ENCODE assay signal across 16 cellular contexts in the genomic region with DNA sequence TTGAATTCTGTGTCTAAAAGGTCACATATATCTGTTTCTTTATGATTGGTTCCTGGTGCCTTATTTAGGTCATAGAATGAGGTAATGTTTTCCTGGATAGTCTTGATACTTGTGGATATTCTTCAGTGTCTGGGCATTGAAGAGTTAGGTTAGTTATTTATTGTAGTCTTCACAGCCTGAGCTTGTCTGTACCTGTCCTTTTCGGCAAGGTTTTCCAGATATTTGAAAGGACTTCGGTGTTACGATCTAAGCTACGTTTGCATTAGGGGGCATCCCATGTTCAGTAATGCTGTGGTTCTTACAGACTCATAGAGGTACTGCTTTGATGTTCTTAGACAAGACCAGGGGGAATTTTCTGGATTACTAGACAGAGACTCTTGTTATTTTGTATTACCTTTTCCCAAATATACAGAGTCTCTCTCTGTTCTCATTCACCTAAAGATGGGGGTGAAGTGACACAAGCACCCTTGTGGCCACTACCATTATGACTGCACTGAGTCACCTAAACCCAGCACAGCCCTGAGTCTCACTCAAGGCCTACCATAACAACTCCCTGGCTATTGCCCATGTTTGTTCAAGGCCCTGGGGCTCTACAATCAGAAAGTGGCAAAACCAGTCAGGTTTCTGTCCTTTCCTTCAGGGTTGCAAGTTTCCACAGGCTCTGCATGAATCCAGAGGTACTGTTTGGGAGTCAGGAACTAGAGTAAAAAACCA. TPM values are rescaled to one million over a fixed set of nuclear protein-coding genes. Genes with fewer than 3 reads are reported as not detected.
DNase-seq lines count a peak whose midpoint lies in the region; ATAC-seq and TF ChIP-seq lines count a peak whose summit lies in the region.
"Had no signal": no experiment of that assay in that cellular context is flagged by ENCODE, and none has a peak within 500 bp of the region (broad histone marks: within the 10 kb centered on the region; RNA-seq: fewer than 3 reads in every experiment).

No MANE protein-coding gene starts in this region.

- H3F3A ChIP-seq in smooth muscle cell (ENCODE audit: low read depth) (no peaks in the 10 kb centered on the region), neural progenitor cell (ENCODE audit: low read depth) (no peaks in the 10 kb centered on the region)

- no peaks in the 10 kb centered on the region for H3K36me3 Mint-ChIP-seq in neural progenitor cell

- 79% methylated on average over 4 of the region's 4 CpGs for WGBS in smooth muscle cell (ENCODE audit: low lambda C conversion rate)

- H3K9me3 ChIP-seq in smooth muscle cell (replicated peaks; ENCODE audit: low read depth) (no peaks in the 10 kb centered on the region), neural progenitor cell (ENCODE audit: low read depth) (no peaks in the 10 kb centered on the region)
- H3K9me3 ChIP-seq: SK-N-SH had no signal

- ATAC-seq in HG03442 (IDR thresholded peaks at IDR 0.05; ENCODE audit: unreplicated experiment), result peak; percentile 42
- peak; percentile 100 for ATAC-seq in esophagus mucosa
- ATAC-seq in HG03175 (IDR thresholded peaks at IDR 0.05; ENCODE audit: unreplicated experiment), result no peak
- ATAC-seq: HCT116, K562, Panc1, Right ventricle myocardium inferior had no signal

- H3K4me2 ChIP-seq in smooth muscle cell (no peak overlapping the region), neural progenitor cell (no peak overlapping the region)
- H3K4me2 ChIP-seq: BLaER1, SK-N-SH had no signal

- H4K20me1 ChIP-seq in smooth muscle cell (ENCODE audit: low read depth) (no peaks in the 10 kb centered on the region), neural progenitor cell (ENCODE audit: low read depth) (no peaks in the 10 kb centered on the region)
- H4K20me1 ChIP-seq: BLaER1 had no signal

- H3K4me3 Mint-ChIP-seq in neural progenitor cell, result no peak overlapping the region

- H3K4me3 ChIP-seq in smooth muscle cell (no peak overlapping the region), neural progenitor cell (no peak overlapping the region)
- H3K4me3 ChIP-seq: BLaER1, K562 had no signal

- H3K9me3 Mint-ChIP-seq in neural progenitor cell, result peaks cover 4% of the 10 kb centered on the region

- H3K9ac ChIP-seq in smooth muscle cell (ENCODE audit: low read depth) (no peak overlapping the region), neural progenitor cell (no peak overlapping the region)
- H3K9ac ChIP-seq: BLaER1, SK-N-SH had no signal

- H3K4me1 ChIP-seq in smooth muscle cell (ENCODE audit: low read depth) (no peaks in the 10 kb centered on the region), neural progenitor cell (no peaks in the 10 kb centered on the region)
- H3K4me1 ChIP-seq: BLaER1 had no signal

- DNase-seq in DMS53 (lab: John Stamatoyannopoulos, UW) (peak; percentile 49), DMS53 treated with DMSO at 0.1 percent for 48 hours (lab: John Stamatoyannopoulos, UW; ENCODE audit: unreplicated experiment) (no peak), smooth muscle cell (lab: John Stamatoyannopoulos, UW; ENCODE audit: unreplicated experiment) (no peak), neural progenitor cell (ENCODE audit: low spot score) (no peak), iPS-NIHi11 (ENCODE audit: low spot score) (no peak)
- DNase-seq: NCI-H1048, SK-N-SH had no signal

- no peaks in the 10 kb centered on the region for H3K36me3 ChIP-seq in smooth muscle cell (ENCODE audit: low read depth)
- H3K36me3 ChIP-seq in neural progenitor cell, result no peaks in the 10 kb centered on the region
- H3K36me3 ChIP-seq: BLaER1 had no signal

- H3K4me1 Mint-ChIP-seq in neural progenitor cell, result no peaks in the 10 kb centered on the region

- no peak for TF ChIP-seq CTCF in smooth muscle cell (IDR thresholded peaks at IDR 0.05; ENCODE audit: borderline replicate concordance, insufficient read depth, poor library complexity, severe bottlenecking)
- TF ChIP-seq CTCF in neural progenitor cell (IDR thresholded peaks at IDR 0.05), result no peak

- H2AFZ ChIP-seq in smooth muscle cell (ENCODE audit: low read depth), result no peak overlapping the region
- no peak overlapping the region for H2AFZ ChIP-seq in neural progenitor cell (replicated peaks)

- peak overlapping the region; percentile 60 for H3K27ac ChIP-seq in smooth muscle cell (ENCODE audit: low read depth)
- no peak overlapping the region for H3K27ac ChIP-seq in neural progenitor cell
- H3K27ac ChIP-seq: 22Rv1, BLaER1 had no signal

- H3K27ac Mint-ChIP-seq in neural progenitor cell, result no peak overlapping the region

- no peaks in the 10 kb centered on the region for H3K79me2 ChIP-seq in smooth muscle cell (ENCODE audit: low read depth)
- no peaks in the 10 kb centered on the region for H3K79me2 ChIP-seq in neural progenitor cell (ENCODE audit: low read depth)

- peaks cover 2% of the 10 kb centered on the region for H3K27me3 Mint-ChIP-seq in neural progenitor cell (ENCODE audit: insufficient read depth, low read depth)

- H3K27me3 ChIP-seq in smooth muscle cell (ENCODE audit: low read depth), result no peaks in the 10 kb centered on the region
- H3K27me3 ChIP-seq in neural progenitor cell, result no peaks in the 10 kb centered on the region

RNA-seq across cellular contexts. Expression of a gene that starts 30.1 kb away (rescaled TPM):
- total RNA-seq in esophagus mucosa, result 0.52 TPM
- total RNA-seq in smooth muscle cell, result 4.4 and 6.0 TPM in 2 replicates
- polyA plus RNA-seq in smooth muscle cell, result 2.1 and 3.4 TPM in 2 replicates
- not detected in 2 replicates for total RNA-seq in neural progenitor cell (ENCODE audit: low replicate concordance)
- polyA plus RNA-seq: K562, SK-N-SH had no signal
